Comparison of ENCODE assay signal across 9 cellular contexts in genomic region chr2:190216829-190217228, GRCh38.
DNase-seq lines count a peak whose midpoint lies in the region; TF ChIP-seq lines count a peak whose summit lies in the region.
"Had no signal": no experiment of that assay in that cellular context is flagged by ENCODE, and none has a peak within 500 bp of the region (broad histone marks: within the 10 kb centered on the region; RNA-seq: fewer than 3 reads in every experiment).

No MANE protein-coding gene starts in this region.

- no peak for TF ChIP-seq EP300 in stomach (IDR thresholded peaks at IDR 0.05)

- TF ChIP-seq CTCF in choroid plexus epithelial cell (conservative IDR thresholded peaks at IDR 0.05; ENCODE audit: low read depth, low read length), result peak; percentile 30
- TF ChIP-seq CTCF in stomach (IDR thresholded peaks at IDR 0.05), result no peak
- TF ChIP-seq CTCF in RWPE1 (conservative IDR thresholded peaks at IDR 0.05; ENCODE audit: low read depth), result no peak

- WGBS in stomach, 5 donors, result 47 to 80% (median 72%) methylated on average over 3 of the region's 3 CpGs

- no peak overlapping the region for H3K4me3 ChIP-seq in choroid plexus epithelial cell (ENCODE audit: low read depth, low read length)
- no peak overlapping the region for H3K4me3 ChIP-seq in stomach
- H3K4me3 ChIP-seq: PC-9 had no signal

- H3K27me3 ChIP-seq in stomach, result no peaks in the 10 kb centered on the region

- peaks cover 0 to 45% (median 16%) of the 10 kb centered on the region in 4 donors for H3K4me1 ChIP-seq in stomach

- H3K27ac ChIP-seq in stomach (no peak overlapping the region), RWPE1 (no peak overlapping the region)
- H3K27ac ChIP-seq: PC-9 had no signal

- no peaks in the 10 kb centered on the region for H3K9me3 ChIP-seq in stomach

- intact Hi-C loops in stomach (cut with DNase I; ENCODE audit: low total_unique reads), result no loop called here

- peak; percentile 60 for DNase-seq in NCI-H2227 (lab: John Stamatoyannopoulos, UW; ENCODE audit: unreplicated experiment)
- DNase-seq in NCI-H2227 treated with DMSO at 0.1 percent for 48 hours (lab: John Stamatoyannopoulos, UW), result no peak
- DNase-seq in NCI-H2107 (lab: John Stamatoyannopoulos, UW), result peak; percentile 11
- DNase-seq in choroid plexus epithelial cell (ENCODE audit: low read depth), result peak; percentile 20
- peak; percentile 40 for DNase-seq in stomach
- DNase-seq in activated CD4-positive, alpha-beta T cell treated with anti-CD3 and anti-CD28 coated beads for 4 hours, result no peak
- DNase-seq in HuH-7 (ENCODE audit: low spot score), result no peak
- no peak for DNase-seq in RWPE1 (ENCODE audit: low spot score)

- CTCF ChIA-PET in RWPE1 (lab: Yijun Ruan, JAX), result no interaction called here

- H3K36me3 ChIP-seq in stomach, result peaks cover 0 to 28% (median 23%) of the 10 kb centered on the region in 4 donors

- POLR2A ChIA-PET in RWPE1 (lab: Yijun Ruan, JAX; ENCODE audit: low non-redundant PET), result no interaction called here

- no peak for TF ChIP-seq POLR2A in stomach (IDR thresholded peaks at IDR 0.05)

Comparison
In these comparisons a context has a peak if more than half of its experiments do, and no peak if none do; other contexts are left out.
1. DNase-seq: peak in NCI-H2227 (single experiment), NCI-H2107 (single experiment), choroid plexus epithelial cell (single experiment) and stomach (single experiment); none in NCI-H2227 treated with DMSO at 0.1 percent for 48 hours (single experiment), activated CD4-positive, alpha-beta T cell treated with anti-CD3 and anti-CD28 coated beads for 4 hours (0 of 2), HuH-7 (single experiment) and RWPE1 (single experiment).